26 cellular contexts compared by ENCODE assay signal in the genomic region with DNA sequence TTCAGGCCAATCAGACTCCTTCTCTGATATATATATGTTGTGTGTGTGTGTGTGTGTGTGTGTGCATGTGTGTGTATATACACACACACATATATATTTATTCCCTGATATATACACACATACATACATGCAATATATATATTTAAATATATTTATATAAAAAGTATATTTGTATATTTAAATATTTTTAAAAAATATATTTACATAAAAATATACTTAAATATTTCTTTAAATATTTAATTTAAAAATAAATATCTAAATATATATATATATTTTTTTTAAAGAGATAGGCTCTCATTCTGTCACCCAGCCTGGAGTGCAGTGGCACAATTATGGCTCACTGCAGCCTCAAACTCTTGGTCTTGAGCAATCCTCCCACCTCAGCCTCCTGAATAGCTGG.
"Had no signal": no experiment of that assay in that cellular context is flagged by ENCODE, and none has a peak within 500 bp of the region (broad histone marks: within the 10 kb centered on the region; RNA-seq: fewer than 3 reads in every experiment).

No MANE protein-coding gene starts in this region.

- H3K4me1 ChIP-seq: colonic mucosa, gastroesophageal sphincter, left lung, lower lobe of right lung had no signal

- FAIRE-seq: endometrium had no signal

- H3K27ac Mint-ChIP-seq: dendritic cell treated with granulocyte-macrophage colony-stimulating factor and Interleukin-4, amounts not matched to agents 40 ng/mL and 50 ng/mL, for 4 days; effector memory CD8-positive, alpha-beta T cell; endodermal cell; immature natural killer cell; mesothelial cell of epicardium had no signal

- H3K4me3 ChIP-seq: colonic mucosa, esophagus squamous epithelium, gastroesophageal sphincter, heart left ventricle, left lung, lower lobe of right lung, mucosa of descending colon had no signal

- ATAC-seq: effector memory CD8-positive, alpha-beta T cell; esophagus mucosa; gastroesophageal sphincter; heart left ventricle; left cardiac atrium; left lung; left ventricle myocardium superior; lower lobe of right lung; mucosa of descending colon; naive thymus-derived CD8-positive, alpha-beta T cell had no signal

- H3K36me3 ChIP-seq: colonic mucosa, esophagus squamous epithelium, gastroesophageal sphincter, heart left ventricle, left lung, lower lobe of right lung had no signal

- H3K9me3 ChIP-seq: colonic mucosa, esophagus squamous epithelium, gastroesophageal sphincter, heart left ventricle, left lung, lower lobe of right lung, mucosa of descending colon had no signal

- H3K36me3 Mint-ChIP-seq: immature natural killer cell, mesothelial cell of epicardium had no signal

- H3K27me3 ChIP-seq: colonic mucosa, esophagus squamous epithelium, gastroesophageal sphincter, heart left ventricle, left lung had no signal

- DNase-seq: colonic mucosa; cortex of kidney; effector CD8-positive, alpha-beta T cell; effector memory CD8-positive, alpha-beta T cell; endodermal cell; erythroblast; esophagus squamous epithelium; foreskin fibroblast; foreskin melanocyte; heart left ventricle; hippocampal formation; immature natural killer cell; islet precursor cell; left cardiac atrium; left lung; left ventricle myocardium superior; lower lobe of right lung; mucosa of descending colon; naive B cell; naive thymus-derived CD8-positive, alpha-beta T cell had no signal

- H3K27ac ChIP-seq: colonic mucosa, epithelial cell of prostate, esophagus squamous epithelium, gastroesophageal sphincter, heart left ventricle, left lung, lower lobe of right lung had no signal

- H3K4me1 Mint-ChIP-seq: endodermal cell, immature natural killer cell, mesothelial cell of epicardium, naive B cell had no signal

- H3K4me3 Mint-ChIP-seq: dendritic cell treated with granulocyte-macrophage colony-stimulating factor and Interleukin-4, amounts not matched to agents 40 ng/mL and 50 ng/mL, for 4 days; effector memory CD8-positive, alpha-beta T cell; endodermal cell; immature natural killer cell; mesothelial cell of epicardium; naive thymus-derived CD8-positive, alpha-beta T cell had no signal
